ENCODE assay signal across 14 cellular contexts in genomic region chr17:34178047-34178446, GRCh38.
DNase-seq lines count a peak whose midpoint lies in the region; ATAC-seq, FAIRE-seq and TF ChIP-seq lines count a peak whose summit lies in the region.
"Had no signal": no experiment of that assay in that cellular context is flagged by ENCODE, and none has a peak within 500 bp of the region (broad histone marks: within the 10 kb centered on the region; RNA-seq: fewer than 3 reads in every experiment).

No MANE protein-coding gene starts in this region.

- no peaks in the 10 kb centered on the region for H3K4me1 ChIP-seq in A549

- POLR2A ChIA-PET in A549 (lab: Yijun Ruan, JAX), result no interaction called here

- no peak overlapping the region for H3K27ac ChIP-seq in A549
- H3K27ac ChIP-seq: KMS-11 had no signal

- CTCF ChIA-PET in A549 (lab: Yijun Ruan, JAX), result interaction anchor here (0.7 to 8.1 kb wide), 2 partner anchors 178 to 184 kb away, joined by 3 to 83 read pairs; partner anchors contain the start of genes CCL1 and CCL13

- WGBS in A549 (ENCODE audit: missing lambda C conversion rate), result 7% methylated on average over 1 of the region's 1 CpG

- no peak for TF ChIP-seq CTCF in A549 (IDR thresholded peaks at IDR 0.05)
- TF ChIP-seq CTCF in GM12873 (IDR thresholded peaks at IDR 0.05; ENCODE audit: insufficient read depth, low read depth, low read length, missing control alignments), result peak; percentile 17

- no peak for FAIRE-seq in A549 (lab: Jason Lieb, UNC)
- FAIRE-seq: kidney had no signal

- no peaks in the 10 kb centered on the region; the same call in 2 of the 3 replicates for H3K9me3 ChIP-seq in A549
- H3K9me3 ChIP-seq: transverse colon had no signal

- TF ChIP-seq EP300 in A549 (IDR thresholded peaks at IDR 0.05), result no peak

- no peak for DNase-seq in A549 (ENCODE audit: low read depth in 1 of 2, low spot score in 1 of 2)
- DNase-seq in OCI-M1 (lab: John Stamatoyannopoulos, UW), result peak; percentile 17
- DNase-seq in iPS-NIHi11 (ENCODE audit: low spot score), result peak; percentile 71
- no peak for DNase-seq in central memory CD4-positive, alpha-beta T cell
- DNase-seq in activated CD8-positive, alpha-beta memory T cell treated with anti-CD3 and anti-CD28 coated beads, Interleukin-2, amount 50 U/mL, for 4 hours, result no peak
- DNase-seq: activated CD4-positive, alpha-beta T cell treated with anti-CD3 and anti-CD28 coated beads, Interleukin-2, amount 50 U/mL, for 4 hours; anterior cingulate cortex; kidney; NCI-H2029 treated with DMSO at 0.1 percent for 48 hours; transverse colon had no signal

- H3K4me2 ChIP-seq in A549, result no peak overlapping the region
- H3K4me2 ChIP-seq: KMS-11 had no signal

- ATAC-seq in A549 (peak; percentile 65; a peak in 4 of 6 replicates), HG02798 (IDR thresholded peaks at IDR 0.05; ENCODE audit: poor library complexity, unreplicated experiment) (no peak), HG03521 (IDR thresholded peaks at IDR 0.05; ENCODE audit: unreplicated experiment) (no peak)

- no peak overlapping the region for H3K4me3 ChIP-seq in A549
- H3K4me3 ChIP-seq: transverse colon had no signal

- TF ChIP-seq RAD21 in A549 (conservative IDR thresholded peaks at IDR 0.05 in 1 of 2, IDR thresholded peaks at IDR 0.05 in 1 of 2), result no peak

- TF ChIP-seq POLR2A in A549 (IDR thresholded peaks at IDR 0.05; ENCODE audit: low read length), result no peak

TF ChIP-seq in A549, 52 proteins besides CTCF, POLR2A, EP300 and RAD21:
- no peak for TF ChIP-seq HEYL (CRISPR knock-in tag; IDR thresholded peaks at IDR 0.05)
- TF ChIP-seq FOSL2 (IDR thresholded peaks at IDR 0.05), result no peak
- TF ChIP-seq FOSL2 (CRISPR knock-in tag; IDR thresholded peaks at IDR 0.05), result no peak
- TF ChIP-seq RFX5 (IDR thresholded peaks at IDR 0.05), result no peak
- no peak for TF ChIP-seq FOXS1 (CRISPR knock-in tag; IDR thresholded peaks at IDR 0.05)
- TF ChIP-seq NPAS2 (CRISPR knock-in tag; IDR thresholded peaks at IDR 0.05; ENCODE audit: borderline replicate concordance), result no peak
- no peak for TF ChIP-seq ZSCAN20 (CRISPR knock-in tag; IDR thresholded peaks at IDR 0.05)
- TF ChIP-seq CBX2 (IDR thresholded peaks at IDR 0.05; ENCODE audit: borderline replicate concordance, low read depth), result no peak
- no peak for TF ChIP-seq POLR2AphosphoS2 (conservative IDR thresholded peaks at IDR 0.05; ENCODE audit: low read length)
- no peak for TF ChIP-seq RARB (CRISPR knock-in tag; IDR thresholded peaks at IDR 0.05)
- TF ChIP-seq MYC (IDR thresholded peaks at IDR 0.05; ENCODE audit: borderline replicate concordance, low read length), result no peak
- TF ChIP-seq HOXA7 (CRISPR knock-in tag; IDR thresholded peaks at IDR 0.05), result no peak
- TF ChIP-seq FOSB (CRISPR knock-in tag; IDR thresholded peaks at IDR 0.05), result no peak
- no peak for TF ChIP-seq ESRRA (IDR thresholded peaks at IDR 0.05; ENCODE audit: borderline replicate concordance, low read length)
- no peak for TF ChIP-seq JUNB (IDR thresholded peaks at IDR 0.05)
- TF ChIP-seq EHMT2 (IDR thresholded peaks at IDR 0.05; ENCODE audit: low read depth), result no peak
- no peak for TF ChIP-seq CEBPB (IDR thresholded peaks at IDR 0.05)
- no peak for TF ChIP-seq SMC3 (IDR thresholded peaks at IDR 0.05)
- TF ChIP-seq CBX8 (IDR thresholded peaks at IDR 0.05), result no peak
- TF ChIP-seq MAFK (IDR thresholded peaks at IDR 0.05; ENCODE audit: partially characterized antibody), result no peak

Comparison
In these comparisons a context has a peak if more than half of its experiments do, and no peak if none do; other contexts are left out.
1. ATAC-seq: peak in A549 (2 of 2); none in HG02798 (single experiment) and HG03521 (single experiment).
2. DNase-seq: peak in OCI-M1 (single experiment) and iPS-NIHi11 (single experiment); none in A549 (0 of 2), central memory CD4-positive, alpha-beta T cell (single experiment) and activated CD8-positive, alpha-beta memory T cell treated with anti-CD3 and anti-CD28 coated beads, Interleukin-2, amount 50 U/mL, for 4 hours (single experiment).